ENCODE assay signal across 28 cellular contexts in genomic region chr4:70463335-70463734, GRCh38. TPM values are rescaled to one million over a fixed set of nuclear protein-coding genes. Genes with fewer than 3 reads are reported as not detected.
DNase-seq lines count a peak whose midpoint lies in the region; ATAC-seq, FAIRE-seq and TF ChIP-seq lines count a peak whose summit lies in the region.
"Had no signal": no experiment of that assay in that cellular context is flagged by ENCODE, and none has a peak within 500 bp of the region (broad histone marks: within the 10 kb centered on the region; RNA-seq: fewer than 3 reads in every experiment).

No MANE protein-coding gene starts in this region.

- no peak for TF ChIP-seq RAD21 in GM12878 (IDR thresholded peaks at IDR 0.05; ENCODE audit: insufficient read depth, low read depth, low read length)

- TF ChIP-seq CTCF in GM12878 (IDR thresholded peaks at IDR 0.05 in 2 of 3, conservative IDR thresholded peaks at IDR 0.05 in 1 of 3; ENCODE audit: control insufficient read depth in 2 of 3, extremely low read depth in 1 of 3, insufficient read depth in 1 of 3, low read depth in 3 of 3, low read length in 3 of 3) = no peak

- WGBS in GM12878 (ENCODE audit: insufficient coverage, insufficient replicate concordance, low lambda C conversion rate, missing lambda C conversion rate) = 22% methylated on average over 2 of the region's 2 CpGs

- ATAC-seq in GM18858 (IDR thresholded peaks at IDR 0.05; ENCODE audit: unreplicated experiment) (peak; percentile 47), GM21515 (IDR thresholded peaks at IDR 0.05; ENCODE audit: unreplicated experiment) (peak; percentile 66), HG03025 (IDR thresholded peaks at IDR 0.05; ENCODE audit: low FRiP score, unreplicated experiment) (peak; percentile 53), GM12878 (peak; percentile 65), GM21737 (IDR thresholded peaks at IDR 0.05; ENCODE audit: unreplicated experiment) (no peak)
- ATAC-seq: A549, K562 had no signal

- CTCF ChIA-PET in GM12878 (lab: Yijun Ruan, JAX) = no interaction called here

- RAD21 ChIA-PET in GM12878 (lab: Charles Lee; ENCODE audit: unreplicated experiment) = no interaction called here

- intact Hi-C loops in GM12878 (cut with micrococcal nuclease; ENCODE audit: unreplicated experiment) = no loop called here

- no peaks in the 10 kb centered on the region for H4K20me1 ChIP-seq in GM12878 (ENCODE audit: control insufficient read depth, insufficient read depth)

- in situ Hi-C loops in GM12878 (cut with MboI) = no loop called here

- SMC1A ChIA-PET in GM12878 (lab: Charles Lee; ENCODE audit: uncharacterized antibody, unreplicated experiment) = no interaction called here

- no peak overlapping the region for H3K4me2 ChIP-seq in GM12878 (ENCODE audit: control insufficient read depth, insufficient read depth)
- H3K4me2 ChIP-seq: A549, SK-N-SH had no signal

- DNase-seq in GM12878 (ENCODE audit: low read depth, low spot score) (no peak), SIG-M5 (lab: John Stamatoyannopoulos, UW) (no peak), Ammon's horn (ENCODE audit: low spot score) (no peak)
- DNase-seq: AML-193; C1 segment of cervical spinal cord; CD4-positive, alpha-beta memory T cell; COR-L47; DMS79; EL; GDM1; GOT3; HFFc6; Kasumi-1; NCI-H2029; NCI-H446 treated with DMSO at 0.1 percent for 48 hours; NCI-H526; SK-N-SH; SW 1271; T-helper 9 cell had no signal

- H3K4me1 ChIP-seq in GM12878 (ENCODE audit: control insufficient read depth, insufficient read depth, low read length) = no peaks in the 10 kb centered on the region
- H3K4me1 ChIP-seq: A549, HAP-1 had no signal

- TF ChIP-seq EP300 in GM12878 (IDR thresholded peaks at IDR 0.05; ENCODE audit: borderline replicate concordance in 1 of 2, control insufficient read depth in 1 of 2, low read depth in 2 of 2, low read length in 2 of 2) = no peak

- H3K27ac ChIP-seq in GM12878 (ENCODE audit: control insufficient read depth, insufficient read depth) = no peak overlapping the region
- H3K27ac ChIP-seq: A549 had no signal

- no peak overlapping the region for H3K9ac ChIP-seq in GM12878 (ENCODE audit: control insufficient read depth, insufficient read depth, low read length)
- H3K9ac ChIP-seq: SK-N-SH had no signal

- H3K27me3 ChIP-seq in GM12878 (replicated peaks in 1 of 2; ENCODE audit: control insufficient read depth in 2 of 2, insufficient read depth in 2 of 2, low read length in 1 of 2) = no peaks in the 10 kb centered on the region

- no peak for TF ChIP-seq POLR2A in GM12878 (IDR thresholded peaks at IDR 0.05; ENCODE audit: low read depth, low read length)

- no peaks in the 10 kb centered on the region for H3K79me2 ChIP-seq in GM12878 (ENCODE audit: control insufficient read depth, insufficient read depth, low read length)

- POLR2A ChIA-PET in GM12878 (lab: Charles Lee) = no interaction called here

- no peak overlapping the region for H2AFZ ChIP-seq in GM12878 (ENCODE audit: control insufficient read depth, low read depth, low read length)

- H3K36me3 ChIP-seq in GM12878 (ENCODE audit: control insufficient read depth in 2 of 2, insufficient read depth in 2 of 2, low read length in 1 of 2) = no peaks in the 10 kb centered on the region
- H3K36me3 ChIP-seq: HAP-1 had no signal

- BruUV-seq in GM12878 (replicated peaks; lab: Mats Ljungman, UMichigan) = no TSS peak

- H3K4me3 ChIP-seq in GM12878 = no peak overlapping the region
- H3K4me3 ChIP-seq: A549, HAP-1, K562 had no signal

- H3K9me3 ChIP-seq in GM12878 (replicated peaks; ENCODE audit: control insufficient read depth, insufficient read depth, low read length) = no peaks in the 10 kb centered on the region
- H3K9me3 ChIP-seq: A549, HAP-1, SK-N-SH had no signal

- no peak for FAIRE-seq in GM12878 (lab: Jason Lieb, UNC)
- FAIRE-seq: A549, HTR-8/SVneo, K562, RCC 7860 had no signal

TF ChIP-seq in GM12878, 131 proteins besides CTCF, POLR2A, EP300 and RAD21:
- no peak for TF ChIP-seq ELK1 (IDR thresholded peaks at IDR 0.05; ENCODE audit: low read depth, low read length)
- peak; percentile 13; the same call in 1 of the 2 replicates for TF ChIP-seq MTA2 (IDR thresholded peaks at IDR 0.05; ENCODE audit: low read depth)
- 0 out of 2 replicates have a peak, but pooled peaks have one; percentile 20 for TF ChIP-seq PKNOX1 (IDR thresholded peaks at IDR 0.05)
TF ChIP-seq in GM12878: peak in this region for 2.

RNA-seq across cellular contexts. Expression of gene MUC7, which starts 8.7 kb away (rescaled TPM):
- not detected in 2 replicates for total RNA-seq in GM12878 (2013; cell fraction: nucleolus; rRNA removed)
- total RNA-seq in GM12878 (2014; rRNA removed) = not detected in 2 replicates
- not detected in 2 replicates for total RNA-seq in GM12878 (2014; rRNA removed; fragmentation: Illumina TruSeq; extraction: Trizol)
- total RNA-seq in GM12878 (2021) = not detected in 2 replicates
- not detected for polyA plus RNA-seq in GM12878 (2011; ENCODE audit: low read depth)
- polyA plus RNA-seq in GM12878 (2011; rRNA removed) = not detected in 2 replicates
- polyA plus RNA-seq in GM12878 (2011; cell fraction: cytosol; rRNA removed) = not detected in 2 replicates
- polyA plus RNA-seq in GM12878 (2011; cell fraction: nucleus; rRNA removed) = not detected in 2 replicates
- not detected in 2 replicates for polyA plus RNA-seq in GM12878 (2012)
- polyA plus RNA-seq in GM12878 (2014; fragmentation: Illumina TruSeq; extraction: Trizol) = not detected in 2 replicates
- not detected for polyA plus RNA-seq in GM12878 (2014; fragmentation: Nextera tagmentation; extraction: Ambion mirVana)
- not detected in 2 replicates for polyA plus RNA-seq in GM12878 (2014; rRNA removed)
- not detected for polyA plus RNA-seq in GM12878 (2016; fragmentation: Nextera tagmentation; extraction: Ambion mirVana)
- not detected in 2 replicates for polyA minus RNA-seq in GM12878 (2011; rRNA and poly(A)+ RNA removed)
- polyA minus RNA-seq in GM12878 (2011; cell fraction: cytosol; rRNA and poly(A)+ RNA removed) = not detected in 2 replicates
- not detected in 2 replicates for polyA minus RNA-seq in GM12878 (2011; cell fraction: nucleus; rRNA and poly(A)+ RNA removed)
- total RNA-seq: CD4-positive, alpha-beta memory T cell; HFFc6; K562 had no signal
- polyA plus RNA-seq: A549; CD4-positive, alpha-beta memory T cell; K562; SK-N-SH had no signal

RNA-seq across cellular contexts. Expression of gene AMTN, which starts 55.0 kb away (rescaled TPM):
- not detected in 2 replicates for total RNA-seq in GM12878 (2013; cell fraction: nucleolus; rRNA removed)
- total RNA-seq in GM12878 (2014; rRNA removed) (not detected in 2 replicates), GM12878 (2014; rRNA removed; fragmentation: Illumina TruSeq; extraction: Trizol) (not detected in 2 replicates), GM12878 (2021) (not detected in 2 replicates)
- polyA plus RNA-seq in GM12878 (2011; ENCODE audit: low read depth) = not detected
- polyA plus RNA-seq in GM12878 (2011; rRNA removed) (not detected in 2 replicates), GM12878 (2014; fragmentation: Illumina TruSeq; extraction: Trizol) (not detected in 2 replicates), GM12878 (2014; fragmentation: Nextera tagmentation; extraction: Ambion mirVana) (not detected), GM12878 (2014; rRNA removed) (not detected in 2 replicates), GM12878 (2016; fragmentation: Nextera tagmentation; extraction: Ambion mirVana) (not detected)
- polyA plus RNA-seq in GM12878 (2011; cell fraction: cytosol; rRNA removed) = not detected in 2 replicates
- polyA plus RNA-seq in GM12878 (2011; cell fraction: nucleus; rRNA removed) = not detected in 2 replicates
- not detected in 2 replicates for polyA plus RNA-seq in GM12878 (2012)
- polyA minus RNA-seq in GM12878 (2011; rRNA and poly(A)+ RNA removed) = not detected in 2 replicates
- polyA minus RNA-seq in GM12878 (2011; cell fraction: cytosol; rRNA and poly(A)+ RNA removed) = not detected in 2 replicates
- not detected in 2 replicates for polyA minus RNA-seq in GM12878 (2011; cell fraction: nucleus; rRNA and poly(A)+ RNA removed)
- total RNA-seq: CD4-positive, alpha-beta memory T cell; HFFc6; K562 had no signal
- polyA plus RNA-seq: A549; CD4-positive, alpha-beta memory T cell; K562; SK-N-SH had no signal
